ENCODE assay signal across 9 cellular contexts in the genomic region with DNA sequence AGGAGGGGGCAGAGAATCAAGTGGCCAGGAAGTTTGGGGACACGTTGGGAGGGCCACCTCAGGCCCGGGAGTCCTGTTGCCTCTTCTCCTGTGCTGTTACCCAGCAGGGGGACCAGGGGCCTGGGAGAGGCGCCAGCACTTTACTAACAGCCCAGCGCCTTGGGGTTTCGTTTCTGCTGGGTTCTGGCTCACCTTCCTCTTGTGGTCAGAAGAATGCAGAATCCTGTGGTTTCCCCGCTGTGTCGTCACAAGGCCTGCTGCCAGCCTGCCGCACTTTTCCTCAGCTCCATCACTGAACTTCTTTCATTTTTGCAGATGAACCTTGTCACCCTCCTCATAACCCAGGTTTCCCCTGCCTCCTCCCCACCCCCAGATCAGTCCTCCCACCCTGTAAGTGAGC.
DNase-seq lines count a peak whose midpoint lies in the region; ATAC-seq and TF ChIP-seq lines count a peak whose summit lies in the region.
"Had no signal": no experiment of that assay in that cellular context is flagged by ENCODE, and none has a peak within 500 bp of the region (broad histone marks: within the 10 kb centered on the region; RNA-seq: fewer than 3 reads in every experiment).

No MANE protein-coding gene starts in this region.

- H3K79me2 ChIP-seq in fibroblast of lung (ENCODE audit: control insufficient read depth, insufficient read depth, low read length), result no peaks in the 10 kb centered on the region

- no peaks in the 10 kb centered on the region for H3K9me3 ChIP-seq in fibroblast of lung (ENCODE audit: control insufficient read depth, insufficient read depth, low read depth, low read length)

- H2AFZ ChIP-seq in fibroblast of lung (ENCODE audit: low read length), result peak overlapping the region; percentile 30

- peak overlapping the region; percentile 84 for H3K4me2 ChIP-seq in fibroblast of lung (ENCODE audit: extremely low read depth, insufficient read depth, low read length)

- no peaks in the 10 kb centered on the region for H3K27me3 ChIP-seq in fibroblast of lung (ENCODE audit: control insufficient read depth, insufficient read depth, low read length)

- intact Hi-C loops in sciatic nerve (cut with DNase I), result loop anchor here (10.0 kb wide), 1 partner anchor 160 kb away; no protein-coding TSS in a partner anchor

- H3K4me1 ChIP-seq in fibroblast of lung (ENCODE audit: control insufficient read depth, extremely low read depth, insufficient read depth, low read length), result peaks cover 20% of the 10 kb centered on the region

- peak; percentile 83 for ATAC-seq in sciatic nerve

- peak overlapping the region; percentile 28 for H3K9ac ChIP-seq in fibroblast of lung (ENCODE audit: insufficient read depth, low read length)

- DNase-seq in ELR (ENCODE audit: low read depth) (peak; percentile 96), GOT3 (lab: John Stamatoyannopoulos, UW) (peak; percentile 38), NAMALWA (ENCODE audit: low spot score) (peak; percentile 54), fibroblast of lung (ENCODE audit: low read depth in 2 of 2) (peak; percentile 96 to 97), sciatic nerve (ENCODE audit: low spot score) (peak; percentile 86), NCI-H2171 (lab: John Stamatoyannopoulos, UW) (no peak), SK-N-DZ (ENCODE audit: low spot score) (no peak)
- peak; percentile 51 for DNase-seq in activated CD8-positive, alpha-beta memory T cell treated with anti-CD3 and anti-CD28 coated beads, Interleukin-2, amount 50 U/mL, for 1 hour (ENCODE audit: extremely low read depth)

- TF ChIP-seq CTCF in fibroblast of lung (conservative IDR thresholded peaks at IDR 0.05 in 1 of 2, IDR thresholded peaks at IDR 0.05 in 1 of 2; ENCODE audit: low read depth in 1 of 2, low read length in 2 of 2), result peak in 1 of 2 donors; percentile 24

- H4K20me1 ChIP-seq in fibroblast of lung (ENCODE audit: control insufficient read depth, extremely low read depth, insufficient read depth, low read length), result no peaks in the 10 kb centered on the region

- no peak overlapping the region for H3K4me3 ChIP-seq in fibroblast of lung (replicated peaks in 1 of 4; ENCODE audit: control extremely low read depth in 1 of 4, insufficient read depth in 1 of 4, low read depth in 3 of 4, low read length in 4 of 4)

- peak overlapping the region; percentile 81 for H3K27ac ChIP-seq in fibroblast of lung (ENCODE audit: insufficient read depth, low read length)
- H3K27ac ChIP-seq: VCaP had no signal

- no peaks in the 10 kb centered on the region for H3K36me3 ChIP-seq in fibroblast of lung (ENCODE audit: control insufficient read depth, insufficient read depth, low read length)

Comparison
In these comparisons a context has a peak if more than half of its experiments do, and no peak if none do; other contexts are left out.
1. DNase-seq: peak in ELR (single experiment), GOT3 (single experiment), NAMALWA (single experiment), activated CD8-positive, alpha-beta memory T cell treated with anti-CD3 and anti-CD28 coated beads, Interleukin-2, amount 50 U/mL, for 1 hour (single experiment), fibroblast of lung (2 of 2) and sciatic nerve (single experiment); none in NCI-H2171 (single experiment) and SK-N-DZ (single experiment).